ENCODE assay signal across 1 cellular context in the genomic region with DNA sequence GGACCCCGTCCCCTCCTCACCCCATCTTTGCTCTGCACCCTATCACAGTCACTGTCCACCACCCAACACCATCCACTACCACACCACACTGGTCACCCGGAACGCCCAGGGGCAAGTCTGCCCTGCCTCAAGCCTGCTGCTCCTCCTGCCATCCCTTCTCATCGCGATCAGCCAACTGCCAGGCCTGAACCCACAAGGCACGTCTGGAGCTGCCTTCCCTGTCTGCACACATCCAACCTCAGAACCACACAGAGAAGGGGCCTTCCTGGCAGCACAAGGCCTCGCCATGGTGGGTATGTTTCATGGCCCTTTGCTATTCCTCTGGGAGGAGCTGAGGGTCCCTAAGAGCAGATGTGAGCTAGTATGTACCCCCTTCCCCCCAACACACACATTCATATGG.
TF ChIP-seq lines count a peak whose summit lies in the region.

No MANE protein-coding gene starts in this region.

TF ChIP-seq in IMR-90, 13 proteins besides CTCF, POLR2A, EP300 and RAD21 (continued from another document):
- TF ChIP-seq, protein P1, sequence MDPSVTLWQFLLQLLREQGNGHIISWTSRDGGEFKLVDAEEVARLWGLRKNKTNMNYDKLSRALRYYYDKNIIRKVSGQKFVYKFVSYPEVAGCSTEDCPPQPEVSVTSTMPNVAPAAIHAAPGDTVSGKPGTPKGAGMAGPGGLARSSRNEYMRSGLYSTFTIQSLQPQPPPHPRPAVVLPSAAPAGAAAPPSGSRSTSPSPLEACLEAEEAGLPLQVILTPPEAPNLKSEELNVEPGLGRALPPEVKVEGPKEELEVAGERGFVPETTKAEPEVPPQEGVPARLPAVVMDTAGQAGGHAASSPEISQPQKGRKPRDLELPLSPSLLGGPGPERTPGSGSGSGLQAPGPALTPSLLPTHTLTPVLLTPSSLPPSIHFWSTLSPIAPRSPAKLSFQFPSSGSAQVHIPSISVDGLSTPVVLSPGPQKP (IDR thresholded peaks at IDR 0.05; ENCODE audit: borderline replicate concordance, low read depth, low read length): no peak
- TF ChIP-seq CHD1 (IDR thresholded peaks at IDR 0.05; ENCODE audit: low read depth, low read length): no peak
- TF ChIP-seq MAZ (IDR thresholded peaks at IDR 0.05; ENCODE audit: borderline replicate concordance, low read depth, low read length): no peak
